In genomic region chr21:16419188-16419874, GRCh38 we compare ENCODE assay signal across 8 cellular contexts.
DNase-seq lines count a peak whose midpoint lies in the region; ATAC-seq and TF ChIP-seq lines count a peak whose summit lies in the region.

No MANE protein-coding gene starts in this region.

- no peaks in the 10 kb centered on the region for H3K9me3 ChIP-seq in adrenal gland (replicated peaks in 1 of 3)

- no peak for TF ChIP-seq CTCF in adrenal gland (IDR thresholded peaks at IDR 0.05)

- H3K27ac ChIP-seq in adrenal gland (peak overlapping the region; percentile 47 to 84 (median 66)), skin epidermis (peak overlapping the region in 20 of 21 experiments; percentile 6 to 82 (median 60))

- H3K4me1 ChIP-seq in adrenal gland (replicated peaks in 1 of 2) = peaks cover 14 to 16% of the 10 kb centered on the region in 2 donors

- POLR2A ChIA-PET in HEK293T (lab: Yijun Ruan, JAX) = interaction anchor here (1.0 to 1.5 kb wide), 2 partner anchors 224 to 225 kb away, joined by 3 to 4 read pairs; no protein-coding TSS in a partner anchor

- no peak for ATAC-seq in HG02610 (IDR thresholded peaks at IDR 0.05; ENCODE audit: unreplicated experiment)

- peak in 1 of 2 donors; percentile 58 for TF ChIP-seq POLR2A in adrenal gland (IDR thresholded peaks at IDR 0.05)

- H3K36me3 ChIP-seq in adrenal gland (replicated peaks in 1 of 2) (no peaks in the 10 kb centered on the region), H7 (replicated peaks; ENCODE audit: control insufficient read depth, insufficient read depth, low read length) (no peaks in the 10 kb centered on the region)

- CTCF ChIA-PET in HEK293T (lab: Yijun Ruan, JAX) = no interaction called here

- DNase-seq in HEK293T (ENCODE audit: extremely low spot score) (peak; percentile 54), adrenal gland (peak; percentile 43 to 87 (median 72)), hippocampal formation (lab: John Stamatoyannopoulos, UW) (peak; percentile 44 to 50), H7 (no peak)
- DNase-seq in stimulated activated CD4-positive, alpha-beta T cell treated with anti-CD3 and anti-CD28 coated beads, Interleukin-4, amount 100 ng/mL, for 24 hours = no peak
- no peak for DNase-seq in stimulated activated CD8-positive, alpha-beta memory T cell treated with anti-CD3 and anti-CD28 coated beads, Interleukin-4, amount 100 ng/mL, for 48 hours

- intact Hi-C loops in adrenal gland (cut with DNase I) = no loop called here

- H3K27me3 ChIP-seq in adrenal gland = no peaks in the 10 kb centered on the region
- H3K27me3 ChIP-seq in H7 (ENCODE audit: control insufficient read depth, insufficient read depth, low read length) = no peaks in the 10 kb centered on the region

- H3K4me3 ChIP-seq in adrenal gland (peak overlapping the region in 3 of 4 donors; percentile 10 to 61 (median 24)), skin epidermis (peak overlapping the region; percentile 5 to 35 (median 15)), H7 (ENCODE audit: insufficient read depth, low read depth, low read length) (no peak overlapping the region)

- 28 to 44% (median 33%) methylated on average over 13 of the region's 13 CpGs for WGBS in adrenal gland, 4 donors

TF ChIP-seq in HEK293T, 16 proteins besides CTCF, POLR2A, EP300 and RAD21:
- no peak for TF ChIP-seq HDGF (IDR thresholded peaks at IDR 0.05; ENCODE audit: borderline replicate concordance)
- TF ChIP-seq, protein P1, sequence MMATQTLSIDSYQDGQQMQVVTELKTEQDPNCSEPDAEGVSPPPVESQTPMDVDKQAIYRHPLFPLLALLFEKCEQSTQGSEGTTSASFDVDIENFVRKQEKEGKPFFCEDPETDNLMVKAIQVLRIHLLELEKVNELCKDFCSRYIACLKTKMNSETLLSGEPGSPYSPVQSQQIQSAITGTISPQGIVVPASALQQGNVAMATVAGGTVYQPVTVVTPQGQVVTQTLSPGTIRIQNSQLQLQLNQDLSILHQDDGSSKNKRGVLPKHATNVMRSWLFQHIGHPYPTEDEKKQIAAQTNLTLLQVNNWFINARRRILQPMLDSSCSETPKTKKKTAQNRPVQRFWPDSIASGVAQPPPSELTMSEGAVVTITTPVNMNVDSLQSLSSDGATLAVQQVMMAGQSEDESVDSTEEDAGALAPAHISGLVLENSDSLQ (IDR thresholded peaks at IDR 0.05) = peak; percentile 76
TF ChIP-seq in HEK293T: peak in this region for 1.

Comparison
In these comparisons a context has a peak if more than half of its experiments do, and no peak if none do; other contexts are left out.
1. DNase-seq: peak in HEK293T (single experiment), adrenal gland (7 of 7) and hippocampal formation (2 of 2); none in stimulated activated CD4-positive, alpha-beta T cell treated with anti-CD3 and anti-CD28 coated beads, Interleukin-4, amount 100 ng/mL, for 24 hours (single experiment), H7 (single experiment) and stimulated activated CD8-positive, alpha-beta memory T cell treated with anti-CD3 and anti-CD28 coated beads, Interleukin-4, amount 100 ng/mL, for 48 hours (single experiment).